In the genomic region with DNA sequence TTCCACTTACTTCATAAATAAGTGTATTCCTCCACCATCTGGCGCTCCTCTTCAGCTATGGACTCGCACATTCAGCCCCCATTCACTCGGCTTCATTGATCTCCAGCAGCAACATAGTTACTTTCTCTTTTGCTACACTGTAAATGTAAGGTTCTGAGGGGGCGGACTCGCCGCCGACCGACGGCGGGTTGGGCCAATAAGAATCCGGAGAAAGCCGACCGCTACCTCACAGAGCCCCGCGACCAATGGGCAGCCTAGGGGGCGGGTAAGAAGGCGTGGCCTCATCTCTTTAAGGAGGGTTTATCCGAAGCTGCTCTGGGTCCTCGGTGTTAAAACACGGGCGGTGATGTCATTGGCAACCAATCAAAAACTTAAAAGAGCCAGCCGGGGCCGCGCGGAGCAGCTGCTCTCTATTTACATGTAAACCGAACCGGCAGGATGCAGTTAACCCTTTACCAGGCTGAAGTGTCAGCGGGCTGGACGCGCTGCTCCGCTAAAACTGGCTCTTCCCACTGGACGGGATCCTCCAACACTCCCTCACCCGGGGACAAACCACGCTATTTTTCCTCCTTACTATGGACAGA, we compare ENCODE assay signal across 8 cellular contexts. TPM values are rescaled to one million over a fixed set of nuclear protein-coding genes. Genes with fewer than 3 reads are reported as not detected.
DNase-seq lines count a peak whose midpoint lies in the region; ATAC-seq and TF ChIP-seq lines count a peak whose summit lies in the region.

DUSP10 (minus strand) TSS at position 119 of the 584 bp plus-strand sequence. CDS start 2,345 bp downstream, outside the sequence.

- DNase-seq in DMS53 treated with DMSO at 0.1 percent for 48 hours (lab: John Stamatoyannopoulos, UW; ENCODE audit: unreplicated experiment), result peak; percentile 100
- DNase-seq in KG1 (lab: John Stamatoyannopoulos, UW), result peak; percentile 98
- peak; percentile 97 for DNase-seq in activated T-cell treated with anti-CD3 and anti-CD28 coated beads, Interleukin-2, amount 50 U/mL, for 24 hours
- DNase-seq in stimulated activated CD8-positive, alpha-beta memory T cell treated with anti-CD3 and anti-CD28 coated beads, Interleukin-4, amount 100 ng/mL, for 48 hours, result peak; percentile 97

- H3K9me3 Mint-ChIP-seq in activated T-cell treated with anti-CD3 and anti-CD28 coated beads, Interleukin-2, amount 50 U/mL, for 24 hours, result no peaks in the 10 kb centered on the region

- peaks cover 26% of the 10 kb centered on the region for H3K36me3 Mint-ChIP-seq in activated T-cell treated with anti-CD3 and anti-CD28 coated beads, Interleukin-2, amount 50 U/mL, for 24 hours (ENCODE audit: low read depth)

- H3K27ac Mint-ChIP-seq in activated T-cell treated with anti-CD3 and anti-CD28 coated beads, Interleukin-2, amount 50 U/mL, for 24 hours, result no peak within 1 kb of the TSS

- no peak within 1 kb of the TSS for H3K4me3 Mint-ChIP-seq in activated T-cell treated with anti-CD3 and anti-CD28 coated beads, Interleukin-2, amount 50 U/mL, for 24 hours

- peak within 1 kb of the TSS; percentile 65 for H3K4me3 ChIP-seq in mucosa of stomach (ENCODE audit: low read length)

- H3K27me3 Mint-ChIP-seq in activated T-cell treated with anti-CD3 and anti-CD28 coated beads, Interleukin-2, amount 50 U/mL, for 24 hours, result no peaks in the 10 kb centered on the region

- H3K27me3 ChIP-seq in mucosa of stomach (ENCODE audit: control insufficient read depth, insufficient read depth, low read length), result no peaks in the 10 kb centered on the region

- peak within 1 kb of the TSS; percentile 95 for H3K9ac ChIP-seq in mucosa of stomach (ENCODE audit: low read length)

- H3K36me3 ChIP-seq in mucosa of stomach (ENCODE audit: control insufficient read depth, insufficient read depth, low read length), result no peaks in the 10 kb centered on the region

- H3K4me1 Mint-ChIP-seq in activated T-cell treated with anti-CD3 and anti-CD28 coated beads, Interleukin-2, amount 50 U/mL, for 24 hours (ENCODE audit: low read depth), result peaks cover 11% of the 10 kb centered on the region

- peaks cover 17% of the 10 kb centered on the region for H3K4me1 ChIP-seq in mucosa of stomach (ENCODE audit: control insufficient read depth, insufficient read depth, low read length)

- ATAC-seq in GM21723 (IDR thresholded peaks at IDR 0.05; ENCODE audit: unreplicated experiment), result peak; percentile 76
- ATAC-seq in esophagus mucosa, result peak; percentile 98

- no peaks in the 10 kb centered on the region for H3K9me3 ChIP-seq in mucosa of stomach (ENCODE audit: control insufficient read depth, low read length)

TF ChIP-seq in PFSK-1, 5 proteins besides CTCF, POLR2A, EP300 and RAD21:
- no peak; a peak in 1 of 4 replicates for TF ChIP-seq REST (IDR thresholded peaks at IDR 0.05; ENCODE audit: insufficient read depth in 1 of 2, low read depth in 2 of 2, low read length in 2 of 2)
- TF ChIP-seq POLR2AphosphoS5 (IDR thresholded peaks at IDR 0.05; ENCODE audit: low read depth, low read length), result peak; percentile 70; the same call in 1 of the 2 replicates
- 0 out of 2 replicates have a peak, but pooled peaks have one; percentile 57 for TF ChIP-seq TAF1 (IDR thresholded peaks at IDR 0.05; ENCODE audit: borderline replicate concordance, insufficient read depth, low read length)
- TF ChIP-seq FOXP2 (optimal IDR thresholded peaks at IDR 0.05; ENCODE audit: borderline replicate concordance, extremely low read depth, extremely low read length, insufficient read depth), result peak; percentile 81
- peak; percentile 90 for TF ChIP-seq SIN3A (IDR thresholded peaks at IDR 0.05; ENCODE audit: borderline replicate concordance, insufficient read depth, low read length)

RNA-seq across cellular contexts. Expression of gene DUSP10, which starts in this region (rescaled TPM):
- polyA plus RNA-seq in PFSK-1 (2012; ENCODE audit: insufficient read length, low read depth), result 8.6 TPM
- 3.0 TPM for total RNA-seq in esophagus mucosa

Comparison
In these comparisons a context has a peak if more than half of its experiments do, and no peak if none do; other contexts are left out.
1. Peak in every context shown above with its lines: DNase-seq, ATAC-seq and H3K4me3 ChIP-seq.